Comparison of ENCODE assay signal across 20 cellular contexts in genomic region chr13:30666113-30666512, GRCh38.
"Had no signal": no experiment of that assay in that cellular context is flagged by ENCODE, and none has a peak within 500 bp of the region (broad histone marks: within the 10 kb centered on the region; RNA-seq: fewer than 3 reads in every experiment).

No MANE protein-coding gene starts in this region.

- ATAC-seq: activated CD4-positive, alpha-beta T cell treated with anti-CD3 and anti-CD28 coated beads for 36 hours; activated CD8-positive, alpha-beta T cell treated with anti-CD3 and anti-CD28 coated beads, Interleukin-2, amount 10 ng/mL, durations not matched to agents 7 days and 5 days; effector memory CD8-positive, alpha-beta T cell had no signal

- FAIRE-seq: kidney, pancreas had no signal

- H3K4me3 Mint-ChIP-seq: activated CD4-positive, alpha-beta T cell treated with anti-CD3 and anti-CD28 coated beads for 36 hours; activated CD8-positive, alpha-beta T cell treated with anti-CD3 and anti-CD28 coated beads, Interleukin-2, amount 10 ng/mL, durations not matched to agents 7 days and 5 days; activated T-helper 1 cell treated with anti-CD3 and anti-CD28 coated beads, Interleukin-12 subunit alpha, Interleukin-12 subunit beta, Interleukin-2, Interleukin-4 antibody, amounts not matched to agents 30 ng/mL and 10 ng/mL and 1 ng/mL, durations not matched to agents 14 hours and 24 hours and 36 hours; effector memory CD8-positive, alpha-beta T cell; memory B cell; T-cell had no signal

- H3K4me3 ChIP-seq: coronary artery, left ventricle myocardium inferior, pancreas, stomach, thyroid gland, uterus had no signal

- H3K9me3 ChIP-seq: left ventricle myocardium inferior, pancreas, stomach, thyroid gland, uterus had no signal

- H3K36me3 Mint-ChIP-seq: T-cell had no signal

- H3K27me3 ChIP-seq: pancreas, stomach, thyroid gland, uterus had no signal

- H3K27ac ChIP-seq: coronary artery, left ventricle myocardium inferior, pancreas, stomach, thyroid gland, uterus, VCaP had no signal

- H3K36me3 ChIP-seq: left ventricle myocardium inferior, pancreas, stomach, thyroid gland, uterus had no signal

- DNase-seq: activated CD4-positive, alpha-beta T cell treated with anti-CD3 and anti-CD28 coated beads for 36 hours; activated CD8-positive, alpha-beta T cell treated with anti-CD3 and anti-CD28 coated beads, Interleukin-2, amount 10 ng/mL, durations not matched to agents 7 days and 5 days; activated naive CD4-positive, alpha-beta T cell; aorta; caudate nucleus; effector memory CD8-positive, alpha-beta T cell; kidney; left ventricle myocardium inferior; pancreas; retina; stimulated activated CD4-positive, alpha-beta T cell treated with anti-CD3 and anti-CD28 coated beads, Interleukin-4, amount 100 ng/mL, for 4 hours; stomach; T-cell; T1000; thyroid gland; uterus had no signal

- H3K27me3 Mint-ChIP-seq: activated CD4-positive, alpha-beta T cell treated with anti-CD3 and anti-CD28 coated beads for 36 hours; effector memory CD8-positive, alpha-beta T cell; memory B cell; T-cell had no signal

- H3K4me1 ChIP-seq: left ventricle myocardium inferior, pancreas, uterus had no signal

- H3K27ac Mint-ChIP-seq: activated CD4-positive, alpha-beta T cell treated with anti-CD3 and anti-CD28 coated beads for 36 hours; activated CD8-positive, alpha-beta T cell treated with anti-CD3 and anti-CD28 coated beads, Interleukin-2, amount 10 ng/mL, durations not matched to agents 7 days and 5 days; activated T-helper 1 cell treated with anti-CD3 and anti-CD28 coated beads, Interleukin-12 subunit alpha, Interleukin-12 subunit beta, Interleukin-2, Interleukin-4 antibody, amounts not matched to agents 30 ng/mL and 10 ng/mL and 1 ng/mL, durations not matched to agents 14 hours and 24 hours and 36 hours; effector memory CD8-positive, alpha-beta T cell; memory B cell; T-cell had no signal

- H3K9me3 Mint-ChIP-seq: activated T-helper 1 cell treated with anti-CD3 and anti-CD28 coated beads, Interleukin-12 subunit alpha, Interleukin-12 subunit beta, Interleukin-2, Interleukin-4 antibody, amounts not matched to agents 30 ng/mL and 10 ng/mL and 1 ng/mL, durations not matched to agents 14 hours and 24 hours and 36 hours; effector memory CD8-positive, alpha-beta T cell; T-cell had no signal
